2 cellular contexts compared by ENCODE assay signal in genomic region chr1:220306339-220306738, GRCh38.
TF ChIP-seq lines count a peak whose summit lies in the region.

No MANE protein-coding gene starts in this region.

TF ChIP-seq in HEK293, 187 proteins besides CTCF, POLR2A, EP300 and RAD21:
- TF ChIP-seq, protein P1, sequence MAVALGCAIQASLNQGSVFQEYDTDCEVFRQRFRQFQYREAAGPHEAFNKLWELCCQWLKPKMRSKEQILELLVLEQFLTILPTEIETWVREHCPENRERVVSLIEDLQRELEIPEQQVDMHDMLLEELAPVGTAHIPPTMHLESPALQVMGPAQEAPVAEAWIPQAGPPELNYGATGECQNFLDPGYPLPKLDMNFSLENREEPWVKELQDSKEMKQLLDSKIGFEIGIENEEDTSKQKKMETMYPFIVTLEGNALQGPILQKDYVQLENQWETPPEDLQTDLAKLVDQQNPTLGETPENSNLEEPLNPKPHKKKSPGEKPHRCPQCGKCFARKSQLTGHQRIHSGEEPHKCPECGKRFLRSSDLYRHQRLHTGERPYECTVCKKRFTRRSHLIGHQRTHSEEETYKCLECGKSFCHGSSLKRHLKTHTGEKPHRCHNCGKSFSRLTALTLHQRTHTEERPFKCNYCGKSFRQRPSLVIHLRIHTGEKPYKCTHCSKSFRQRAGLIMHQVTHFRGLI (tag by site-specific recombination; IDR thresholded peaks at IDR 0.05): no peak
- TF ChIP-seq ATF2 (tag by site-specific recombination; IDR thresholded peaks at IDR 0.05; ENCODE audit: low read depth) (no peak), SCRT2 (tag by site-specific recombination; IDR thresholded peaks at IDR 0.05) (peak; percentile 54)

TF ChIP-seq in K562, 482 proteins besides CTCF, POLR2A, EP300 and RAD21:
- TF ChIP-seq HBP1 (CRISPR knock-in tag; IDR thresholded peaks at IDR 0.05) (no peak), PURB (CRISPR knock-in tag; IDR thresholded peaks at IDR 0.05; ENCODE audit: low read depth) (no peak), ZNF277 (CRISPR knock-in tag; IDR thresholded peaks at IDR 0.05; ENCODE audit: borderline replicate concordance) (no peak), RBM14 (IDR thresholded peaks at IDR 0.05; ENCODE audit: borderline replicate concordance, insufficient read depth, low read depth, low read length) (no peak), CBX5 (IDR thresholded peaks at IDR 0.05; ENCODE audit: borderline replicate concordance, low read depth) (no peak), ZNF174 (CRISPR knock-in tag; IDR thresholded peaks at IDR 0.05) (no peak), ZNF507 (tag; conservative IDR thresholded peaks at IDR 0.05) (peak; percentile 98), AFF1 (IDR thresholded peaks at IDR 0.05; ENCODE audit: low read depth in 1 of 2, partially characterized antibody in 2 of 2) (no peak), RUNX1 (IDR thresholded peaks at IDR 0.05; ENCODE audit: low read depth) (no peak)
- TF ChIP-seq, protein P2, sequence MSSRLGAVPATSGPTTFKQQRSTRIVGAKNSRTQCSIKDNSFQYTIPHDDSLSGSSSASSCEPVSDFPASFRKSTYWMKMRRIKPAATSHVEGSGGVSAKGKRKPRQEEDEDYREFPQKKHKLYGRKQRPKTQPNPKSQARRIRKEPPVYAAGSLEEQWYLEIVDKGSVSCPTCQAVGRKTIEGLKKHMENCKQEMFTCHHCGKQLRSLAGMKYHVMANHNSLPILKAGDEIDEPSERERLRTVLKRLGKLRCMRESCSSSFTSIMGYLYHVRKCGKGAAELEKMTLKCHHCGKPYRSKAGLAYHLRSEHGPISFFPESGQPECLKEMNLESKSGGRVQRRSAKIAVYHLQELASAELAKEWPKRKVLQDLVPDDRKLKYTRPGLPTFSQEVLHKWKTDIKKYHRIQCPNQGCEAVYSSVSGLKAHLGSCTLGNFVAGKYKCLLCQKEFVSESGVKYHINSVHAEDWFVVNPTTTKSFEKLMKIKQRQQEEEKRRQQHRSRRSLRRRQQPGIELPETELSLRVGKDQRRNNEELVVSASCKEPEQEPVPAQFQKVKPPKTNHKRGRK (tag; IDR thresholded peaks at IDR 0.05): 0 out of 2 replicates have a peak, but pooled peaks have one; percentile 9
TF ChIP-seq in K562: peak in this region for 2.
